Comparison of ENCODE assay signal across 8 cellular contexts in genomic region chr16:23452572-23453337, GRCh38. TPM values are rescaled to one million over a fixed set of nuclear protein-coding genes. Genes with fewer than 3 reads are reported as not detected.
DNase-seq lines count a peak whose midpoint lies in the region; ATAC-seq, FAIRE-seq and TF ChIP-seq lines count a peak whose summit lies in the region.

Gene COG7, minus strand, starts transcription at chr16:23453189. Its CDS starts 195 bp downstream, at chr16:23452994.

- TF ChIP-seq CTCF in 22Rv1 (IDR thresholded peaks at IDR 0.05) (no peak), activated B cell treated with CpG ODN at 0.5 μM for 24 hours (IDR thresholded peaks at IDR 0.05) (no peak), bronchial epithelial cell (IDR thresholded peaks at IDR 0.05; ENCODE audit: insufficient read depth, low read length, severe bottlenecking) (no peak)

- peak within 1 kb of the TSS; percentile 100 for H3K4me3 ChIP-seq in bronchial epithelial cell (ENCODE audit: low read depth, low read length)
- H3K4me3 ChIP-seq in skin epidermis: peak within 1 kb of the TSS; percentile 64 to 96 (median 81)

- H3K27ac ChIP-seq in 22Rv1 (peak within 1 kb of the TSS; percentile 81), skin epidermis (peak within 1 kb of the TSS; percentile 52 to 95 (median 87))

- no peaks in the 10 kb centered on the region for H3K27me3 Mint-ChIP-seq in activated B cell treated with CpG ODN at 0.5 μM for 24 hours

- peak within 1 kb of the TSS; percentile 93 for H3K4me3 Mint-ChIP-seq in activated B cell treated with CpG ODN at 0.5 μM for 24 hours

- H3K36me3 Mint-ChIP-seq in activated B cell treated with CpG ODN at 0.5 μM for 24 hours (ENCODE audit: low read depth): peaks cover 8% of the 10 kb centered on the region

- H3K27ac Mint-ChIP-seq in activated B cell treated with CpG ODN at 0.5 μM for 24 hours: peak within 1 kb of the TSS; percentile 83

- peak; percentile 74 for DNase-seq in NCI-H2196 treated with DMSO at 0.1 percent for 48 hours (lab: John Stamatoyannopoulos, UW; ENCODE audit: unreplicated experiment)
- DNase-seq in activated B cell treated with CpG ODN at 0.5 μM for 24 hours: peak; percentile 86
- peak; percentile 74 for DNase-seq in bronchial epithelial cell (ENCODE audit: low read depth)
- peak; percentile 90 for DNase-seq in iPS-NIHi11 (ENCODE audit: low spot score)

- no peaks in the 10 kb centered on the region for H3K27me3 ChIP-seq in bronchial epithelial cell (ENCODE audit: control insufficient read depth, insufficient read depth, low read length)

- intact Hi-C loops in activated B cell treated with CpG ODN at 0.5 μM for 24 hours (cut with micrococcal nuclease): loop anchor here (1.0 to 5.0 kb wide), 5 partner anchors 55 to 303 kb away; partner anchors contain the start of genes EARS2, NDUFAB1, UBFD1 and USP31

- ATAC-seq in GM18511 (IDR thresholded peaks at IDR 0.05; ENCODE audit: unreplicated experiment) (peak; percentile 91), HG03060 (IDR thresholded peaks at IDR 0.05; ENCODE audit: low read depth, unreplicated experiment) (peak; percentile 60), activated B cell treated with CpG ODN at 0.5 μM for 24 hours (ENCODE audit: low read depth) (peak; percentile 88)

- peaks cover 20% of the 10 kb centered on the region for H3K4me1 Mint-ChIP-seq in activated B cell treated with CpG ODN at 0.5 μM for 24 hours

- POLR2A ChIA-PET in activated B cell treated with CpG ODN at 0.5 μM for 24 hours (lab: Charles Lee): interaction anchor here (0.9 to 1.6 kb wide), 4 partner anchors 13 to 68 kb away, joined by 3 to 4 read pairs (median 4); partner anchors contain the start of gene GGA2

- H3K9me3 Mint-ChIP-seq in activated B cell treated with CpG ODN at 0.5 μM for 24 hours: no peaks in the 10 kb centered on the region

- CTCF ChIA-PET in activated B cell treated with CpG ODN at 0.5 μM for 24 hours (lab: Charles Lee): interaction anchor here (1.7 to 2.4 kb wide), 2 partner anchors 18 to 144 kb away, joined by 5 to 18 read pairs; no protein-coding TSS in a partner anchor

- FAIRE-seq in bronchial epithelial cell (lab: Jason Lieb, UNC): no peak

- H3K36me3 ChIP-seq in bronchial epithelial cell (ENCODE audit: control insufficient read depth, insufficient read depth, low read length): no peaks in the 10 kb centered on the region

RNA-seq across cellular contexts. Expression of gene COG7, which starts in this region (rescaled TPM):
- total RNA-seq in activated B cell treated with CpG ODN at 0.5 μM for 24 hours (19.3 and 20.2 TPM in 2 replicates), bronchial epithelial cell (7.1 and 9.7 TPM in 2 replicates)

Comparison
In these comparisons a context has a peak if more than half of its experiments do, and no peak if none do; other contexts are left out.
1. Peak in every context shown above with its lines: DNase-seq, ATAC-seq, H3K4me3 ChIP-seq and H3K27ac ChIP-seq.